21 cellular contexts compared by ENCODE assay signal in the genomic region with DNA sequence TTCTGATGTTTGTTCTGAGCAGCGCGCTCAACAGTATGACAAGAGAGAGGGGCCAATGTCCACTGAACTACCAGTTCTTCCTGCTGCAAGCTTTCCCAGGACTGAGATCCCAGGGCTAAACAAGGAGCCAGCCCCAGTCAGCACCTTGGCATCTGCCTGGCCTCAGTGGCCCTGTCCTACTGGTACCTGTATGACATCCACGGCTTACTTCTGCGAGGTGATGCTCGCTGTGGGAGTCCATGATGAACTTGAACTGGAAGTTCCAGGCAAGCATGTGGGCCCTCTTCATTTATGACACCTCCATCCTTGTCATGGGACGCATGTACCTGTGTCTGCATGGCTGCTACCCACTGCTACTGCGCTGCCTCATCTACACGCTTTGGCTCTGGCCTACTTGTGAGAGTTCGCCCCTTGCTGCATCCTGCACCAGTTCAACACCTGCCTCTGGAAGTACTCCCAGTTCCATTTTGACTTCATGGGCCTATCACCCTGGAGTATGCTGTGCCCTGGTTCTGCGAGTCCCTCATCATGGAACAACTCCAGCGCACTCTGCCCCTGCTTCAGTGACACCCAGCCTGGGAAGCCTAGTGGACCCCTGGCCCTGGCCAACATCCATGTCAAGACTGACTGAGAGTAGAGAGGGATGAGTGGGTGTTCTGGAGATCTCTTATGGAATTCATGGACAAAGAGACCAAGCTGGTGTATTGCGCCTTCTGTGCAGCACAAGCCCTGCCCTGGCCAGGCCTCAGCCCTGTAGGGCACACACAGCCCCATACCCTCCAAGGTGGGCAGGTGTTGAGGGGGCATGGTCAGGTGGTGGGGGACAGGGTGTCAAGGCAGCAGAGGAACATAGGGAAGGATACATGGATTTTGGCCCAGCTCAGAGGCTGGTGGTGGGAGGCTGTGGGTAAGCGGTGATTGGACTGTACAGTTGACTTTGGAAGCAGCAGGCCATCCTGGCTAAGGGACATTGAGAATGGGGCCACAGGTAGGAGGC.
DNase-seq lines count a peak whose midpoint lies in the region; ATAC-seq and TF ChIP-seq lines count a peak whose summit lies in the region.
"Had no signal": no experiment of that assay in that cellular context is flagged by ENCODE, and none has a peak within 500 bp of the region (broad histone marks: within the 10 kb centered on the region; RNA-seq: fewer than 3 reads in every experiment).

No MANE protein-coding gene starts in this region.

- CTCF ChIA-PET in naive thymus-derived CD4-positive, alpha-beta T cell (lab: Charles Lee): no interaction called here

- H3K27ac Mint-ChIP-seq in naive thymus-derived CD4-positive, alpha-beta T cell: no peak overlapping the region
- no peak overlapping the region for H3K27ac Mint-ChIP-seq in stimulated activated memory B cell treated with anti-CD40 and anti-IgM and Interleukin-4, amounts not matched to agents 10 μg/mL and 1 μg/mL and 100 μg/mL, for 72 hours
- H3K27ac Mint-ChIP-seq: B cell; CD8-positive, alpha-beta T cell; HFFc6 had no signal

- H3F3A ChIP-seq in smooth muscle cell (ENCODE audit: low read depth): no peaks in the 10 kb centered on the region

- H3K9me3 ChIP-seq in naive thymus-derived CD4-positive, alpha-beta T cell (ENCODE audit: control insufficient read depth in 2 of 3, low read length in 3 of 3): no peaks in the 10 kb centered on the region
- no peaks in the 10 kb centered on the region for H3K9me3 ChIP-seq in upper lobe of right lung
- H3K9me3 ChIP-seq in smooth muscle cell (replicated peaks; ENCODE audit: low read depth): no peaks in the 10 kb centered on the region
- H3K9me3 ChIP-seq: BLaER1 treated with 17β-estradiol and CSF1 and Interleukin-3, amounts not matched to agents 10 nM and 100 nM had no signal

- POLR2A ChIA-PET in naive thymus-derived CD4-positive, alpha-beta T cell (lab: Charles Lee): no interaction called here

- 94% methylated on average over 13 of the region's 13 CpGs for WGBS in smooth muscle cell (ENCODE audit: low lambda C conversion rate)

- H3K27me3 ChIP-seq in naive thymus-derived CD4-positive, alpha-beta T cell (ENCODE audit: control insufficient read depth in 2 of 2, insufficient read depth in 2 of 2, low read length in 2 of 2): no peaks in the 10 kb centered on the region
- H3K27me3 ChIP-seq in upper lobe of right lung: no peaks in the 10 kb centered on the region
- no peaks in the 10 kb centered on the region for H3K27me3 ChIP-seq in smooth muscle cell (ENCODE audit: low read depth)
- H3K27me3 ChIP-seq: BLaER1 treated with 17β-estradiol and CSF1 and Interleukin-3, amounts not matched to agents 10 nM and 100 nM had no signal

- H2AFZ ChIP-seq in smooth muscle cell (ENCODE audit: low read depth): no peak overlapping the region

- no peak overlapping the region for H3K4me3 Mint-ChIP-seq in naive thymus-derived CD4-positive, alpha-beta T cell
- no peak overlapping the region for H3K4me3 Mint-ChIP-seq in stimulated activated memory B cell treated with anti-CD40 and anti-IgM and Interleukin-4, amounts not matched to agents 10 μg/mL and 1 μg/mL and 100 μg/mL, for 72 hours
- H3K4me3 Mint-ChIP-seq: B cell; CD8-positive, alpha-beta T cell; HFFc6 had no signal

- peaks cover 0 to 11% (median 3%) of the 10 kb centered on the region in 11 donors for H3K9me3 Mint-ChIP-seq in naive thymus-derived CD4-positive, alpha-beta T cell
- peaks cover 2% of the 10 kb centered on the region for H3K9me3 Mint-ChIP-seq in stimulated activated memory B cell treated with anti-CD40 and anti-IgM and Interleukin-4, amounts not matched to agents 10 μg/mL and 1 μg/mL and 100 μg/mL, for 72 hours
- H3K9me3 Mint-ChIP-seq: CD8-positive, alpha-beta T cell; HFFc6 had no signal

- no peaks in the 10 kb centered on the region for H3K79me2 ChIP-seq in smooth muscle cell (ENCODE audit: low read depth)

- TF ChIP-seq CTCF in upper lobe of right lung (IDR thresholded peaks at IDR 0.05): no peak
- no peak for TF ChIP-seq CTCF in smooth muscle cell (IDR thresholded peaks at IDR 0.05; ENCODE audit: borderline replicate concordance, insufficient read depth, poor library complexity, severe bottlenecking)

- H3K27me3 Mint-ChIP-seq in naive thymus-derived CD4-positive, alpha-beta T cell: no peaks in the 10 kb centered on the region
- H3K27me3 Mint-ChIP-seq in stimulated activated memory B cell treated with anti-CD40 and anti-IgM and Interleukin-4, amounts not matched to agents 10 μg/mL and 1 μg/mL and 100 μg/mL, for 72 hours: no peaks in the 10 kb centered on the region
- H3K27me3 Mint-ChIP-seq: B cell had no signal

- no peak overlapping the region for H3K9ac ChIP-seq in smooth muscle cell (ENCODE audit: low read depth)
- H3K9ac ChIP-seq: BLaER1 treated with 17β-estradiol and CSF1 and Interleukin-3, amounts not matched to agents 10 nM and 100 nM had no signal

- H3K36me3 Mint-ChIP-seq in naive thymus-derived CD4-positive, alpha-beta T cell: no peaks in the 10 kb centered on the region
- no peaks in the 10 kb centered on the region for H3K36me3 Mint-ChIP-seq in stimulated activated memory B cell treated with anti-CD40 and anti-IgM and Interleukin-4, amounts not matched to agents 10 μg/mL and 1 μg/mL and 100 μg/mL, for 72 hours
- H3K36me3 Mint-ChIP-seq: CD8-positive, alpha-beta T cell had no signal

- peak; percentile 29 for ATAC-seq in naive thymus-derived CD4-positive, alpha-beta T cell
- ATAC-seq in stimulated activated memory B cell treated with anti-CD40 and anti-IgM and Interleukin-4, amounts not matched to agents 10 μg/mL and 1 μg/mL and 100 μg/mL, for 72 hours: peak; percentile 41
- ATAC-seq in upper lobe of right lung (peak; percentile 44), HG02870 (IDR thresholded peaks at IDR 0.05; ENCODE audit: unreplicated experiment) (no peak)
- ATAC-seq: CD8-positive, alpha-beta T cell; HCT116 had no signal

- H3K27ac ChIP-seq in naive thymus-derived CD4-positive, alpha-beta T cell (ENCODE audit: low read depth, low read length): no peak overlapping the region
- H3K27ac ChIP-seq in upper lobe of right lung (no peak overlapping the region), smooth muscle cell (ENCODE audit: low read depth) (no peak overlapping the region)
- H3K27ac ChIP-seq: 22Rv1; BLaER1 treated with 17β-estradiol and CSF1 and Interleukin-3, amounts not matched to agents 10 nM and 100 nM had no signal

- H3K36me3 ChIP-seq in naive thymus-derived CD4-positive, alpha-beta T cell (ENCODE audit: control insufficient read depth in 2 of 3, insufficient read depth in 3 of 3, low read length in 3 of 3): no peaks in the 10 kb centered on the region
- H3K36me3 ChIP-seq in upper lobe of right lung (no peaks in the 10 kb centered on the region), smooth muscle cell (ENCODE audit: low read depth) (no peaks in the 10 kb centered on the region)
- H3K36me3 ChIP-seq: BLaER1 treated with 17β-estradiol and CSF1 and Interleukin-3, amounts not matched to agents 10 nM and 100 nM had no signal

- intact Hi-C loops in naive thymus-derived CD4-positive, alpha-beta T cell (cut with micrococcal nuclease): no loop called here
- intact Hi-C loops in upper lobe of right lung (cut with DNase I): no loop called here

- no peak overlapping the region for H3K4me3 ChIP-seq in naive thymus-derived CD4-positive, alpha-beta T cell (ENCODE audit: low read length)
- H3K4me3 ChIP-seq in upper lobe of right lung (no peak overlapping the region), smooth muscle cell (no peak overlapping the region)
- H3K4me3 ChIP-seq: BLaER1 treated with 17β-estradiol and CSF1 and Interleukin-3, amounts not matched to agents 10 nM and 100 nM had no signal

- peak; percentile 53 for DNase-seq in activated effector memory CD4-positive, alpha-beta T cell treated with anti-CD3 and anti-CD28 coated beads, Interleukin-2, amount 50 U/mL, for 16 hours
- DNase-seq in activated effector memory CD4-positive, alpha-beta T cell treated with Interleukin-2 at 50 U/mL for 16 hours: no peak
- no peak for DNase-seq in naive thymus-derived CD4-positive, alpha-beta T cell
- DNase-seq in upper lobe of right lung (no peak), smooth muscle cell (lab: John Stamatoyannopoulos, UW; ENCODE audit: unreplicated experiment) (no peak), SHP77 treated with DMSO at 0.1 percent for 48 hours (lab: John Stamatoyannopoulos, UW) (no peak)
- DNase-seq: CD8-positive, alpha-beta T cell; DMS 273 treated with DMSO at 0.1 percent for 48 hours; DMS53; DND-41; EL; GOT3; H7; HFFc6; IMR-90 had no signal

- no peaks in the 10 kb centered on the region for H3K4me1 ChIP-seq in naive thymus-derived CD4-positive, alpha-beta T cell (ENCODE audit: control insufficient read depth in 2 of 2, insufficient read depth in 2 of 2, low read length in 2 of 2)
- H3K4me1 ChIP-seq in upper lobe of right lung: no peaks in the 10 kb centered on the region
- no peaks in the 10 kb centered on the region for H3K4me1 ChIP-seq in smooth muscle cell (ENCODE audit: low read depth)
- H3K4me1 ChIP-seq: BLaER1 treated with 17β-estradiol and CSF1 and Interleukin-3, amounts not matched to agents 10 nM and 100 nM had no signal

- H3K4me1 Mint-ChIP-seq in naive thymus-derived CD4-positive, alpha-beta T cell: peaks cover 0 to 2% (median 0%) of the 10 kb centered on the region in 7 donors
- H3K4me1 Mint-ChIP-seq in stimulated activated memory B cell treated with anti-CD40 and anti-IgM and Interleukin-4, amounts not matched to agents 10 μg/mL and 1 μg/mL and 100 μg/mL, for 72 hours: no peaks in the 10 kb centered on the region
- H3K4me1 Mint-ChIP-seq: B cell had no signal

- no peak overlapping the region for H3K4me2 ChIP-seq in smooth muscle cell
- H3K4me2 ChIP-seq: BLaER1 treated with 17β-estradiol and CSF1 and Interleukin-3, amounts not matched to agents 10 nM and 100 nM had no signal

- no peaks in the 10 kb centered on the region for H4K20me1 ChIP-seq in smooth muscle cell (ENCODE audit: low read depth)
- H4K20me1 ChIP-seq: BLaER1 treated with 17β-estradiol and CSF1 and Interleukin-3, amounts not matched to agents 10 nM and 100 nM had no signal
